In genomic region chr3:143121240-143122088, GRCh38 we compare ENCODE assay signal across 8 cellular contexts. TPM values are rescaled to one million over a fixed set of nuclear protein-coding genes. Genes with fewer than 3 reads are reported as not detected.
A peak's percentile ranks its signal among the peaks of the same experiment; 100 is the strongest.
DNase-seq lines count a peak whose midpoint lies in the region; ATAC-seq lines count a peak whose summit lies in the region.

No MANE protein-coding gene starts in this region.

- DNase-seq in AML-193 (lab: John Stamatoyannopoulos, UW) (peak; percentile 74 to 82), NCI-H526 (lab: John Stamatoyannopoulos, UW) (peak; percentile 10 to 79), glomerular visceral epithelial cell (ENCODE audit: extremely low spot score) (peak; percentile 51), posterior cingulate gyrus (peak; percentile 20 to 94 (median 58)), globus pallidus (ENCODE audit: low spot score) (no peak)
- DNase-seq in activated T-helper 9 cell treated with anti-CD3 and anti-CD28 coated beads, Interleukin-2, amount 50 U/mL, for 16 hours (ENCODE audit: low read depth) = peak; percentile 19

- peak overlapping the region; percentile 68 for H3K4me3 ChIP-seq in urinary bladder (ENCODE audit: low read depth, low read length)

- H3K36me3 ChIP-seq in urinary bladder (ENCODE audit: insufficient read depth) = no peaks in the 10 kb centered on the region

- H3K27ac ChIP-seq in urinary bladder (ENCODE audit: low read depth) = no peak overlapping the region

- no peaks in the 10 kb centered on the region for H3K4me1 ChIP-seq in urinary bladder (ENCODE audit: insufficient read depth)

- ATAC-seq in GM19372 (IDR thresholded peaks at IDR 0.05; ENCODE audit: low read depth, unreplicated experiment) = peak; percentile 7

- intact Hi-C loops in posterior cingulate gyrus (cut with DNase I) = loop anchor here (10.0 kb wide), 2 partner anchors 523 to 553 kb away; no protein-coding TSS in a partner anchor

- 66% methylated on average over 79 of the region's 79 CpGs for WGBS in urinary bladder

RNA-seq across cellular contexts. Expression of gene CHST2, which starts 1.9 kb away (rescaled TPM):
- 18.5 TPM for total RNA-seq in urinary bladder
- polyA plus RNA-seq in urinary bladder = 6.4 TPM
